8 cellular contexts compared by ENCODE assay signal in the genomic region with DNA sequence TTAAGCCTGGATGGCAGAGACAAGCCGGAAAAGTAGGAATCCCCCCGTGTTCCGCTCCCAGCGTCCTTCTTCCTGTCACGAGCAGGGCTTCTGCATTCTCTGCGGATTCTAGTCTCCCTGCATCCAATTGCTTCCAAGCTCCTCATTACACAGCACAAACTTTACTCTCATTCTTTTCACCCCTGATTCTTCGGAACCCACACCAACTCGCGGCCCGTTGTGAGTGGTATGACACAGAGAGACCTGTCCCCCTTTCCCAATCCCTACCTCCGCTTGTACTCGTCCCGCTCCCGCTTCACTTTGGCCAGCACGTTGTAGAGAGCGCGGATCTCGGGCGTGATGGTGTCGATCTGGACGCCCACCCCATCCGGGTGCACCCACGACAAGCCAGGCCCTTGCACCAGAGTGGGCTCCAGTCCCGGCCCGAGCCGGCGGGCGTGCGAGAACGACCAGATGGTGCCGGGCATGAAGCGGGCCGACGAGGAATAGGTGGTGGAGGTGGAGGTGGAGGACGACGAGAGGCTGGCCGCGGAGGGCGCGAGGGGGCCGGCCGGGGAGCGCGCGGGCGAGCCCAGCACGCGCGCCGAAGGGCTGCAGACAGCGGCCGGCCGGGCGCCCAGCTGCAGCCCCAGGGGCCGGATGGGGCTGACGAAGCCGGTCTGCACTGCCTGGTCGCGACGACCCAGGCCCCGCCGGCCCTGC. TPM values are rescaled to one million over a fixed set of nuclear protein-coding genes. Genes with fewer than 3 reads are reported as not detected.
DNase-seq lines count a peak whose midpoint lies in the region; ATAC-seq and TF ChIP-seq lines count a peak whose summit lies in the region.

No MANE protein-coding gene starts in this region.

- H3K4me1 ChIP-seq in muscle layer of colon (ENCODE audit: insufficient read depth, low read length): peaks cover 48% of the 10 kb centered on the region

- peaks cover 10% of the 10 kb centered on the region for H3K36me3 Mint-ChIP-seq in chondrocyte (ENCODE audit: low read depth)

- H3K27ac ChIP-seq in 22Rv1: peak overlapping the region; percentile 46
- H3K27ac ChIP-seq in muscle layer of colon (ENCODE audit: low read depth, low read length): peak overlapping the region; percentile 87

- peak overlapping the region; percentile 80 for H3K4me3 ChIP-seq in Jurkat, Clone E6-1 (ENCODE audit: low read length)
- peak overlapping the region; percentile 63 to 82 for H3K4me3 ChIP-seq in muscle layer of colon (ENCODE audit: low read depth in 1 of 2, low read length in 2 of 2)

- H3K27ac Mint-ChIP-seq in chondrocyte (ENCODE audit: unreplicated experiment): peak overlapping the region; percentile 98

- no peak for TF ChIP-seq CTCF in 22Rv1 (IDR thresholded peaks at IDR 0.05)
- no peak for TF ChIP-seq CTCF in chondrocyte (IDR thresholded peaks at IDR 0.05)

- no peaks in the 10 kb centered on the region for H3K9me3 ChIP-seq in muscle layer of colon (ENCODE audit: low read length)

- H3K9me3 Mint-ChIP-seq in chondrocyte (ENCODE audit: low read depth): no peaks in the 10 kb centered on the region

- peaks cover 21% of the 10 kb centered on the region for H3K36me3 ChIP-seq in muscle layer of colon (ENCODE audit: insufficient read depth, low read length)

- no peaks in the 10 kb centered on the region for H3K27me3 Mint-ChIP-seq in chondrocyte (ENCODE audit: low read depth)

- H3K4me1 Mint-ChIP-seq in chondrocyte (ENCODE audit: low read depth): peaks cover 50% of the 10 kb centered on the region

- H3K4me3 Mint-ChIP-seq in chondrocyte (ENCODE audit: unreplicated experiment): peak overlapping the region; percentile 84

- H3K27me3 ChIP-seq in muscle layer of colon (ENCODE audit: control insufficient read depth in 1 of 2, insufficient read depth in 2 of 2, low read length in 2 of 2): no peaks in the 10 kb centered on the region

- peak; percentile 14 for ATAC-seq in GM19328 (IDR thresholded peaks at IDR 0.05; ENCODE audit: unreplicated experiment)

- no peak for DNase-seq in Jurkat, Clone E6-1 (ENCODE audit: low read depth, low spot score)
- peak; percentile 93 for DNase-seq in chondrocyte (ENCODE audit: low spot score)
- no peak for DNase-seq in SW480 (ENCODE audit: low spot score)
- no peak for DNase-seq in NCI-H345 (lab: John Stamatoyannopoulos, UW)
- DNase-seq in Kasumi-1 (lab: John Stamatoyannopoulos, UW): no peak

- peak overlapping the region; percentile 70 for H3K9ac ChIP-seq in muscle layer of colon (ENCODE audit: low read length)

RNA-seq across cellular contexts. Expression of a gene that starts 0.7 kb away (rescaled TPM):
- polyA plus RNA-seq in Jurkat, Clone E6-1 (2012; ENCODE audit: insufficient read depth, insufficient read length): 21.3 TPM
- total RNA-seq in chondrocyte: 29.0 to 29.5 TPM (median 29.2 TPM) in 3 replicates

RNA-seq across cellular contexts. Expression of a gene that starts 12.9 kb away (rescaled TPM):
- polyA plus RNA-seq in Jurkat, Clone E6-1 (2012; ENCODE audit: insufficient read depth, insufficient read length): 91.1 TPM
- 27.1 to 39.3 TPM (median 32.5 TPM) in 3 replicates for total RNA-seq in chondrocyte

RNA-seq across cellular contexts. Expression of a gene that starts 20.8 kb away (rescaled TPM):
- 5,274 TPM for polyA plus RNA-seq in Jurkat, Clone E6-1 (2012; ENCODE audit: insufficient read depth, insufficient read length)
- 2,133 to 3,148 TPM (median 3,067 TPM) in 3 replicates for total RNA-seq in chondrocyte

RNA-seq across cellular contexts. Expression of a gene that starts 52.0 kb away (rescaled TPM):
- 113 TPM for polyA plus RNA-seq in Jurkat, Clone E6-1 (2012; ENCODE audit: insufficient read depth, insufficient read length)
- total RNA-seq in chondrocyte: 227 to 242 TPM (median 231 TPM) in 3 replicates
